In the genomic region with DNA sequence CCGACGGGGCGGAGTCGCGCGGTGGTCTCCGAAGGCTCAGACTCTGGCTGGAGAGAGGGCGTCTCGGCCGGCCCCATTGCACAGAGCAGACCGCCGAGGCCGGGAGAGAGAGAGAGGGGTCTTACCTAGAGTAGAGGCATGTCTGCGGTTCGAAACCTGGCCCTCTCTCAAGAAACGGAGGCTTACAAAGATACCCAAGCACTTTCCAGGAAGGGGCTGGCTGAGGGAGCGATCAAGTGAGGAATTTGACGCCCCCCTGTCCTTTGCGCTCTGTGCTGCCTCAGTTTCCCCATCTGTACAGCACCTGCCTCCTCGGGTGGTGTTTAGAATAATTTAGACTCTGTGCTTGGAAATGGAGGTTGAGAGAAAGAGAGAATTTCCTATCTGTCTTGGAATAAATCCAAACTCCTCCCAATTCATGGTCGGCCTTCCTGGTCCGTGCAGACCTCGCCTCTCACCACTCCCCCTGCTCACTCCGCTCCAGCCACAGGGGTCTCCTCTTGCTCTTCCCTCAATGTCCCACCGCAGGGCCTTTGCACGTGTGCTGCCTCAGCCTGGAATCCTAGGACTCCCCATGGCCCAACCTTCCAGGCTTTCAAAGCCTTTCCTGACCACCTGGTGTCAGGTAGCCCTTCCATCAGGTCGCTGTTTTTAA, we compare ENCODE assay signal across 1 cellular context.
A peak's percentile ranks its signal among the peaks of the same experiment; 100 is the strongest.
TF ChIP-seq lines count a peak whose summit lies in the region.

No MANE protein-coding gene starts in this region.

TF ChIP-seq in HepG2, 621 proteins besides CTCF, POLR2A, EP300 and RAD21 (continued from another document):
- TF ChIP-seq, protein P1, sequence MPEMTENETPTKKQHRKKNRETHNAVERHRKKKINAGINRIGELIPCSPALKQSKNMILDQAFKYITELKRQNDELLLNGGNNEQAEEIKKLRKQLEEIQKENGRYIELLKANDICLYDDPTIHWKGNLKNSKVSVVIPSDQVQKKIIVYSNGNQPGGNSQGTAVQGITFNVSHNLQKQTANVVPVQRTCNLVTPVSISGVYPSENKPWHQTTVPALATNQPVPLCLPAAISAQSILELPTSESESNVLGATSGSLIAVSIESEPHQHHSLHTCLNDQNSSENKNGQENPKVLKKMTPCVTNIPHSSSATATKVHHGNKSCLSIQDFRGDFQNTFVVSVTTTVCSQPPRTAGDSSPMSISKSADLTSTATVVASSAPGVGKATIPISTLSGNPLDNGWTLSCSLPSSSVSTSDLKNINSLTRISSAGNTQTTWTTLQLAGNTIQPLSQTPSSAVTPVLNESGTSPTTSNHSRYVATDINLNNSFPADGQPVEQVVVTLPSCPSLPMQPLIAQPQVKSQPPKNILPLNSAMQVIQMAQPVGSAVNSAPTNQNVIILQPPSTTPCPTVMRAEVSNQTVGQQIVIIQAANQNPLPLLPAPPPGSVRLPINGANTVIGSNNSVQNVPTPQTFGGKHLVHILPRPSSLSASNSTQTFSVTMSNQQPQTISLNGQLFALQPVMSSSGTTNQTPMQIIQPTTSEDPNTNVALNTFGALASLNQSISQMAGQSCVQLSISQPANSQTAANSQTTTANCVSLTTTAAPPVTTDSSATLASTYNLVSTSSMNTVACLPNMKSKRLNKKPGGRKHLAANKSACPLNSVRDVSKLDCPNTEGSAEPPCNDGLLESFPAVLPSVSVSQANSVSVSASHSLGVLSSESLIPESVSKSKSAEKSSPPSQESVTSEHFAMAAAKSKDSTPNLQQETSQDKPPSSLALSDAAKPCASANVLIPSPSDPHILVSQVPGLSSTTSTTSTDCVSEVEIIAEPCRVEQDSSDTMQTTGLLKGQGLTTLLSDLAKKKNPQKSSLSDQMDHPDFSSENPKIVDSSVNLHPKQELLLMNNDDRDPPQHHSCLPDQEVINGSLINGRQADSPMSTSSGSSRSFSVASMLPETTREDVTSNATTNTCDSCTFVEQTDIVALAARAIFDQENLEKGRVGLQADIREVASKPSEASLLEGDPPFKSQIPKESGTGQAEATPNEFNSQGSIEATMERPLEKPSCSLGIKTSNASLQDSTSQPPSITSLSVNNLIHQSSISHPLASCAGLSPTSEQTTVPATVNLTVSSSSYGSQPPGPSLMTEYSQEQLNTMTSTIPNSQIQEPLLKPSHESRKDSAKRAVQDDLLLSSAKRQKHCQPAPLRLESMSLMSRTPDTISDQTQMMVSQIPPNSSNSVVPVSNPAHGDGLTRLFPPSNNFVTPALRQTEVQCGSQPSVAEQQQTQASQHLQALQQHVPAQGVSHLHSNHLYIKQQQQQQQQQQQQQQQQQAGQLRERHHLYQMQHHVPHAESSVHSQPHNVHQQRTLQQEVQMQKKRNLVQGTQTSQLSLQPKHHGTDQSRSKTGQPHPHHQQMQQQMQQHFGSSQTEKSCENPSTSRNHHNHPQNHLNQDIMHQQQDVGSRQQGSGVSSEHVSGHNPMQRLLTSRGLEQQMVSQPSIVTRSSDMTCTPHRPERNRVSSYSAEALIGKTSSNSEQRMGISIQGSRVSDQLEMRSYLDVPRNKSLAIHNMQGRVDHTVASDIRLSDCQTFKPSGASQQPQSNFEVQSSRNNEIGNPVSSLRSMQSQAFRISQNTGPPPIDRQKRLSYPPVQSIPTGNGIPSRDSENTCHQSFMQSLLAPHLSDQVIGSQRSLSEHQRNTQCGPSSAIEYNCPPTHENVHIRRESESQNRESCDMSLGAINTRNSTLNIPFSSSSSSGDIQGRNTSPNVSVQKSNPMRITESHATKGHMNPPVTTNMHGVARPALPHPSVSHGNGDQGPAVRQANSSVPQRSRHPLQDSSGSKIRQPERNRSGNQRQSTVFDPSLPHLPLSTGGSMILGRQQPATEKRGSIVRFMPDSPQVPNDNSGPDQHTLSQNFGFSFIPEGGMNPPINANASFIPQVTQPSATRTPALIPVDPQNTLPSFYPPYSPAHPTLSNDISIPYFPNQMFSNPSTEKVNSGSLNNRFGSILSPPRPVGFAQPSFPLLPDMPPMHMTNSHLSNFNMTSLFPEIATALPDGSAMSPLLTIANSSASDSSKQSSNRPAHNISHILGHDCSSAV (CRISPR knock-in tag; IDR thresholded peaks at IDR 0.05; ENCODE audit: borderline replicate concordance): 0 out of 2 replicates have a peak, but pooled peaks have one; percentile 5
